Comparison of ENCODE assay signal across 22 cellular contexts in genomic region chr1:72670902-72671301, GRCh38.
"Had no signal": no experiment of that assay in that cellular context is flagged by ENCODE, and none has a peak within 500 bp of the region (broad histone marks: within the 10 kb centered on the region; RNA-seq: fewer than 3 reads in every experiment).

No MANE protein-coding gene starts in this region.

- H2AFZ ChIP-seq: hepatocyte had no signal

- H3K36me3 Mint-ChIP-seq: memory B cell, naive B cell had no signal

- H3K27me3 ChIP-seq: colonic mucosa, foreskin keratinocyte, hepatocyte, ovary, tibial nerve, vagina had no signal

- H3K4me1 Mint-ChIP-seq: activated B cell treated with CpG ODN at 0.5 μM for 24 hours; central memory CD8-positive, alpha-beta T cell; memory B cell; naive B cell; neural crest cell had no signal

- DNase-seq: activated B cell treated with CpG ODN at 0.5 μM for 24 hours; activated CD4-positive, alpha-beta T cell treated with anti-CD3 and anti-CD28 coated beads for 48 hours; activated CD8-positive, alpha-beta T cell treated with anti-CD3 and anti-CD28 coated beads, Interleukin-2, amount 10 ng/mL, durations not matched to agents 7 days and 5 days; activated effector memory CD4-positive, alpha-beta T cell treated with anti-CD3 and anti-CD28 coated beads, Interleukin-2, amount 50 U/mL, for 16 hours; activated naive CD4-positive, alpha-beta T cell treated with anti-CD3 and anti-CD28 coated beads, Interleukin-2, amount 50 U/mL, for 16 hours; activated T-cell treated with anti-CD3 and anti-CD28 coated beads, Interleukin-2, amount 50 U/mL, for 48 hours; aorta; colonic mucosa; foreskin keratinocyte; mucosa of descending colon; naive B cell; ovary; psoas muscle; right cardiac atrium; stimulated activated CD4-positive, alpha-beta T cell treated with anti-CD3 and anti-CD28 coated beads, Interleukin-2, amount 100 ng/mL, for 24 hours had no signal

- H3K27ac ChIP-seq: colonic mucosa, foreskin keratinocyte, hepatocyte, ovary, psoas muscle, tibial nerve, vagina had no signal

- H3K4me2 ChIP-seq: hepatocyte had no signal

- H3K9me3 Mint-ChIP-seq: activated B cell treated with CpG ODN at 0.5 μM for 24 hours; memory B cell; naive B cell; neural crest cell; stimulated activated naive CD8-positive, alpha-beta T cell treated with anti-CD3 and anti-CD28 coated beads, Interleukin-15, Interleukin-2, amounts not matched to agents 100 ng/mL and 50 ng/mL, for 24 hours had no signal

- H3K4me3 ChIP-seq: colonic mucosa, hepatocyte, mucosa of descending colon, ovary, psoas muscle, tibial nerve, vagina had no signal

- ATAC-seq: activated CD8-positive, alpha-beta T cell treated with anti-CD3 and anti-CD28 coated beads, Interleukin-2, amount 10 ng/mL, durations not matched to agents 7 days and 5 days; foreskin keratinocyte; mucosa of descending colon; psoas muscle; right cardiac atrium had no signal

- H3K9me3 ChIP-seq: colonic mucosa, mucosa of descending colon, ovary, psoas muscle, tibial nerve, vagina had no signal

- H3K4me1 ChIP-seq: colonic mucosa, foreskin keratinocyte, psoas muscle, tibial nerve, vagina had no signal

- H3K27me3 Mint-ChIP-seq: activated B cell treated with CpG ODN at 0.5 μM for 24 hours; central memory CD8-positive, alpha-beta T cell; memory B cell; naive B cell; stimulated activated naive CD8-positive, alpha-beta T cell treated with anti-CD3 and anti-CD28 coated beads, Interleukin-15, Interleukin-2, amounts not matched to agents 100 ng/mL and 50 ng/mL, for 24 hours had no signal

- H3K36me3 ChIP-seq: colonic mucosa, ovary, tibial nerve, vagina had no signal

- H3K4me3 Mint-ChIP-seq: activated B cell treated with CpG ODN at 0.5 μM for 24 hours; activated CD8-positive, alpha-beta T cell treated with anti-CD3 and anti-CD28 coated beads, Interleukin-2, amount 10 ng/mL, durations not matched to agents 7 days and 5 days; central memory CD8-positive, alpha-beta T cell; memory B cell; naive B cell; neural crest cell; stimulated activated naive CD8-positive, alpha-beta T cell treated with anti-CD3 and anti-CD28 coated beads, Interleukin-15, Interleukin-2, amounts not matched to agents 100 ng/mL and 50 ng/mL, for 24 hours had no signal

- H3K27ac Mint-ChIP-seq: activated B cell treated with CpG ODN at 0.5 μM for 24 hours; activated CD8-positive, alpha-beta T cell treated with anti-CD3 and anti-CD28 coated beads, Interleukin-2, amount 10 ng/mL, durations not matched to agents 7 days and 5 days; memory B cell; naive B cell; stimulated activated naive CD8-positive, alpha-beta T cell treated with anti-CD3 and anti-CD28 coated beads, Interleukin-15, Interleukin-2, amounts not matched to agents 100 ng/mL and 50 ng/mL, for 24 hours had no signal
